ENCODE assay signal across 13 cellular contexts in the genomic region with DNA sequence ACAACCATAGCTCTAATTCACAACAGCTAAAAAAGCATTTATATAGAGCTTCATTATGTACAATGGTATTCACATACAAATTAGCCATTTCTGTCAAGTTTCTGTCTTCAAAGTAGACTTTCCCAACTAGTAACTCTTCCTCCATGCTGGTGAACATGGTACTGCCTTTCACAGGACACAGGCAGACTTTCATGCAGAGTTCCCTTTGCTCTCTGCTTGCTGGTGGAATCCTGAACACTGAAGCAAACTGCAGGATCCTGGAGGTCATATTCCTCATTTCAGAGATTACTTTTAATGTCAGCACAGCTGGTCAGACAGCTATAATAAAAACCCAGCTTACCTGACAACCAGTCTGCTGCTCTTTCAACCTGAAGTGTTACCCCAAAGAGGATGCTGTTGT. TPM values are rescaled to one million over a fixed set of nuclear protein-coding genes. Genes with fewer than 3 reads are reported as not detected.
A peak's percentile ranks its signal among the peaks of the same experiment; 100 is the strongest.
DNase-seq lines count a peak whose midpoint lies in the region; ATAC-seq lines count a peak whose summit lies in the region.
"Had no signal": no experiment of that assay in that cellular context is flagged by ENCODE, and none has a peak within 500 bp of the region (broad histone marks: within the 10 kb centered on the region; RNA-seq: fewer than 3 reads in every experiment).

No MANE protein-coding gene starts in this region.

- peaks cover 36% of the 10 kb centered on the region for H3K36me3 Mint-ChIP-seq in T-cell

- peaks cover 9% of the 10 kb centered on the region for H3K79me1 ChIP-seq in mesenchymal stem cell (replicated peaks; ENCODE audit: low read length, poor library complexity, severe bottlenecking)

- no peak overlapping the region for H3K4me3 Mint-ChIP-seq in T-cell

- H4K91ac ChIP-seq in mesenchymal stem cell (ENCODE audit: low read length): no peak overlapping the region

- peak overlapping the region; percentile 3 for H3K4me2 ChIP-seq in mesenchymal stem cell (ENCODE audit: low read length, poor library complexity, severe bottlenecking)
- H3K4me2 ChIP-seq: BLaER1 treated with 17β-estradiol and CSF1 and Interleukin-3, amounts not matched to agents 10 nM and 100 nM had no signal

- H2BK15ac ChIP-seq in mesenchymal stem cell (ENCODE audit: low read depth, poor library complexity, severe bottlenecking): no peak overlapping the region

- no peaks in the 10 kb centered on the region for H3K9me3 Mint-ChIP-seq in T-cell

- H2BK5ac ChIP-seq in mesenchymal stem cell (ENCODE audit: low read depth, low read length, poor library complexity, severe bottlenecking): no peak overlapping the region

- H2BK12ac ChIP-seq in mesenchymal stem cell (ENCODE audit: low read length in 2 of 2): no peak overlapping the region

- no peak overlapping the region for H2AFZ ChIP-seq in mesenchymal stem cell (ENCODE audit: low read depth, low read length)

- no peak overlapping the region for H3K18ac ChIP-seq in mesenchymal stem cell (ENCODE audit: low read depth in 1 of 2, low read length in 2 of 2)

- peaks cover 8 to 13% (median 8%) of the 10 kb centered on the region in 3 donors for H3K4me1 Mint-ChIP-seq in T-cell

- no peak for DNase-seq in T-cell
- no peak for DNase-seq in mesenchymal stem cell
- no peak for DNase-seq in Kasumi-1 (lab: John Stamatoyannopoulos, UW)
- DNase-seq in midbrain (lab: John Stamatoyannopoulos, UW): no peak
- DNase-seq in activated gamma-delta T cell (lab: John Stamatoyannopoulos, UW): no peak
- no peak for DNase-seq in HuH-7 (ENCODE audit: low spot score)
- DNase-seq: activated T-cell treated with anti-CD3 and anti-CD28 coated beads, Interleukin-2, amount 50 U/mL, for 48 hours; left cardiac atrium; NCI-H1092; NCI-H446 had no signal

- no peaks in the 10 kb centered on the region for H3K27me3 Mint-ChIP-seq in T-cell

- H2BK120ac ChIP-seq in mesenchymal stem cell (ENCODE audit: low read depth, low read length): no peak overlapping the region

- H3K14ac ChIP-seq in mesenchymal stem cell (ENCODE audit: low read length in 2 of 2): no peak overlapping the region

- H3K27ac ChIP-seq in mesenchymal stem cell (ENCODE audit: low read length, poor library complexity, severe bottlenecking): peak overlapping the region; percentile 70
- H3K27ac ChIP-seq: BLaER1 treated with 17β-estradiol and CSF1 and Interleukin-3, amounts not matched to agents 10 nM and 100 nM had no signal

- H3K36me3 ChIP-seq in mesenchymal stem cell (ENCODE audit: control insufficient read depth in 1 of 2, insufficient read depth in 2 of 2, low read depth in 1 of 2, low read length in 2 of 2): peaks cover 9 to 83% of the 10 kb centered on the region in 2 experiments

- no peak overlapping the region for H3K9ac ChIP-seq in mesenchymal stem cell (ENCODE audit: low read length)
- H3K9ac ChIP-seq: BLaER1 treated with 17β-estradiol and CSF1 and Interleukin-3, amounts not matched to agents 10 nM and 100 nM had no signal

- peak overlapping the region; percentile 28 to 75 for H3K27ac Mint-ChIP-seq in T-cell

- H3K4ac ChIP-seq in mesenchymal stem cell (ENCODE audit: low read depth in 1 of 2, low read length in 2 of 2): no peak overlapping the region

- POLR2A ChIA-PET in T-cell (lab: Charles Lee): interaction anchor here (0.6 to 0.7 kb wide), 3 partner anchors 12 to 220 kb away, joined by 3 to 9 read pairs (median 5); no protein-coding TSS in a partner anchor

- CTCF ChIA-PET in T-cell (lab: Charles Lee): no interaction called here

- ATAC-seq in GM18498 (IDR thresholded peaks at IDR 0.05; ENCODE audit: unreplicated experiment) (peak; percentile 22), GM21390 (IDR thresholded peaks at IDR 0.05; ENCODE audit: unreplicated experiment) (peak; percentile 23), T-cell (replicated peaks in 1 of 4) (no peak)
- ATAC-seq: left cardiac atrium had no signal

- H3K27me3 ChIP-seq in mesenchymal stem cell (ENCODE audit: control insufficient read depth in 1 of 2, insufficient read depth in 1 of 2, low read length in 2 of 2): no peaks in the 10 kb centered on the region
- H3K27me3 ChIP-seq: BLaER1 treated with 17β-estradiol and CSF1 and Interleukin-3, amounts not matched to agents 10 nM and 100 nM had no signal

- no peaks in the 10 kb centered on the region for H3K9me3 ChIP-seq in mesenchymal stem cell (ENCODE audit: control insufficient read depth, low read length)
- H3K9me3 ChIP-seq: BLaER1 treated with 17β-estradiol and CSF1 and Interleukin-3, amounts not matched to agents 10 nM and 100 nM had no signal

- H4K8ac ChIP-seq in mesenchymal stem cell (ENCODE audit: low read length): no peak overlapping the region

- no peak overlapping the region for H3K4me3 ChIP-seq in mesenchymal stem cell (ENCODE audit: insufficient read depth in 1 of 2, low read depth in 1 of 2, low read length in 2 of 2)
- H3K4me3 ChIP-seq: BLaER1 treated with 17β-estradiol and CSF1 and Interleukin-3, amounts not matched to agents 10 nM and 100 nM had no signal

- peaks cover 9% of the 10 kb centered on the region for H3K4me1 ChIP-seq in mesenchymal stem cell (ENCODE audit: control insufficient read depth, insufficient read depth, low read depth, low read length)
- H3K4me1 ChIP-seq: BLaER1 treated with 17β-estradiol and CSF1 and Interleukin-3, amounts not matched to agents 10 nM and 100 nM had no signal

- H2AK5ac ChIP-seq in mesenchymal stem cell (ENCODE audit: low read length, severe bottlenecking): no peak overlapping the region

- no peak overlapping the region for H3K23ac ChIP-seq in mesenchymal stem cell (ENCODE audit: low read length in 2 of 2)

RNA-seq across cellular contexts. Expression of a gene that starts 53.6 kb away (rescaled TPM):
- 10 to 100 TPM; 69.5 to 81.7 (median 75.8) TPM for total RNA-seq in T-cell
- 25.1 TPM for polyA plus RNA-seq in mesenchymal stem cell (2013, experiment 1 of 2)
- polyA plus RNA-seq in mesenchymal stem cell (2013, experiment 2 of 2): 24.2 TPM

Comparison
In these comparisons a context has a peak if more than half of its experiments do, and no peak if none do; other contexts are left out.
1. ATAC-seq: peak in GM18498 (single experiment) and GM21390 (single experiment); none in T-cell (0 of 4).